Comparison of ENCODE assay signal across 28 cellular contexts in the genomic region with DNA sequence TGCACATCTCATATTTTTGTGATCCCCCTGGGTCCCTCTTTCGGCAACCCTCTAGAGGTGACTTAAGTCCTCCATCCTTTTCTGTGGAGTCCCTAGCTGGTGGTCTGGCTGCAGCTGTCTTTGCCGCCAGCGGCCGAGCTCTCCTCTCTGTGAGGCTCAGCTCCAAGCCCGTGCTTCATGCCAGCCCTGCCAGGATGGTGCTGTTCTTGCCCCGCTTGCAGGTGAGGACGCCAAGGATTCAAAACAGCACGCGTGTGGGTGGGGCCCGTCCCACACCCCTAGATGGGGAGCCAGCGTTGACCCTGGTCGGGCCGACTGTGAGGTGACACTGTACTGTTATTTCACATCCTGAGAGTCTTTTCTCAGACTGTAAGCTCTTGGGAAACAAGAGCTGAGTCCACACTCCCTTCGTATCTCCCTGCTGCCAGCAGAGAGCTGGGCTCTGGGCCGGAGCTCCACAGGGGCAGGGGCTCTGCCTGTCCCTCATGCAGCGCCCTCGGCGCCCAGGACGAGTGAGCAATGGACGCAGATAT. TPM values are rescaled to one million over a fixed set of nuclear protein-coding genes. Genes with fewer than 3 reads are reported as not detected.
DNase-seq lines count a peak whose midpoint lies in the region; ATAC-seq, FAIRE-seq and TF ChIP-seq lines count a peak whose summit lies in the region.
"Had no signal": no experiment of that assay in that cellular context is flagged by ENCODE, and none has a peak within 500 bp of the region (broad histone marks: within the 10 kb centered on the region; RNA-seq: fewer than 3 reads in every experiment).

No MANE protein-coding gene starts in this region.

- H2AFZ ChIP-seq in HepG2 (ENCODE audit: low read length), result no peak overlapping the region
- no peak overlapping the region for H2AFZ ChIP-seq in osteoblast (ENCODE audit: low read length)
- H2AFZ ChIP-seq: GM23248 had no signal

- no peak for TF ChIP-seq POLR2A in HepG2 (IDR thresholded peaks at IDR 0.05; ENCODE audit: insufficient read depth in 1 of 2, low read depth in 2 of 2, low read length in 2 of 2)

- CTCF ChIA-PET in WTC11 (lab: Charles Lee), result interaction anchor here (0.9 to 1.5 kb wide), 3 partner anchors 25 to 44 kb away, joined by 3 read pairs; no protein-coding TSS in a partner anchor
- CTCF ChIA-PET in HepG2 (lab: Yijun Ruan, JAX; ENCODE audit: low intra/inter-chr PET ratio, low total read pairs), result no interaction called here

- no peaks in the 10 kb centered on the region for H3K27me3 Mint-ChIP-seq in WTC11 (ENCODE audit: low read depth)
- H3K27me3 Mint-ChIP-seq: CD4-positive, alpha-beta memory T cell had no signal

- ATAC-seq in WTC11, result peak; percentile 17
- ATAC-seq in HepG2, result no peak; the same call in 2 of the 3 replicates
- no peak for ATAC-seq in heart right ventricle
- ATAC-seq: Panc1 had no signal

- H3K27ac ChIP-seq in BLaER1 (no peak overlapping the region), HepG2 (ENCODE audit: extremely low read length, insufficient read depth, low read length) (no peak overlapping the region), osteoblast (ENCODE audit: low read depth, low read length) (no peak overlapping the region), heart right ventricle (no peak overlapping the region)
- H3K27ac ChIP-seq: GM23248 had no signal

- BruUV-seq in HepG2 (replicated peaks; lab: Mats Ljungman, UMichigan), result no TSS peak

- POLR2A ChIA-PET in WTC11 (lab: Charles Lee) (interaction anchor here (0.5 kb wide), 1 partner anchor 851 kb away, joined by 3 read pairs; no protein-coding TSS in a partner anchor), HepG2 (lab: Yijun Ruan, JAX) (no interaction called here)

- H3K4me2 ChIP-seq in BLaER1, result peak overlapping the region; percentile 55; the same call in 1 of the 2 replicates
- no peak overlapping the region for H3K4me2 ChIP-seq in HepG2 (ENCODE audit: low read depth, low read length)
- H3K4me2 ChIP-seq in osteoblast (ENCODE audit: insufficient read depth, low read length), result no peak overlapping the region

- H3K79me2 ChIP-seq in HepG2 (ENCODE audit: insufficient read depth, low read length) (no peaks in the 10 kb centered on the region), osteoblast (ENCODE audit: insufficient read depth, low read length) (peaks cover 7% of the 10 kb centered on the region)

- peaks cover 1% of the 10 kb centered on the region for H3K4me1 Mint-ChIP-seq in WTC11

- H3K4me1 ChIP-seq in BLaER1 (peaks cover 38% of the 10 kb centered on the region), HepG2 (ENCODE audit: insufficient read depth, low read length) (no peaks in the 10 kb centered on the region), osteoblast (ENCODE audit: insufficient read depth, low read length) (peaks cover 23% of the 10 kb centered on the region), heart right ventricle (peaks cover 17 to 46% (median 34%) of the 10 kb centered on the region in 9 donors)
- H3K4me1 ChIP-seq: HAP-1 had no signal

- H3K9me3 Mint-ChIP-seq in WTC11, result no peaks in the 10 kb centered on the region
- H3K9me3 Mint-ChIP-seq: HFFc6 had no signal

- H3K9ac ChIP-seq in BLaER1, result no peak overlapping the region
- H3K9ac ChIP-seq in HepG2 (ENCODE audit: insufficient read depth, low read depth, low read length), result no peak overlapping the region
- H3K9ac ChIP-seq: GM23248 had no signal

- TF ChIP-seq CTCF in WTC11 (IDR thresholded peaks at IDR 0.05), result no peak
- TF ChIP-seq CTCF in HepG2 (CRISPR knock-in tag; IDR thresholded peaks at IDR 0.05), result no peak
- TF ChIP-seq CTCF in osteoblast (IDR thresholded peaks at IDR 0.05; ENCODE audit: extremely low read depth, low read depth, low read length), result no peak
- TF ChIP-seq CTCF in heart right ventricle (IDR thresholded peaks at IDR 0.05), result no peak

- H3K4me3 ChIP-seq in BLaER1, result no peak overlapping the region
- H3K4me3 ChIP-seq in HepG2 (replicated peaks in 1 of 3; ENCODE audit: insufficient read depth in 1 of 3, low read depth in 2 of 3, low read length in 3 of 3), result no peak overlapping the region
- H3K4me3 ChIP-seq in osteoblast (ENCODE audit: insufficient read depth, low read length), result no peak overlapping the region
- H3K4me3 ChIP-seq in MG63, result no peak overlapping the region
- H3K4me3 ChIP-seq in heart right ventricle, result no peak overlapping the region
- H3K4me3 ChIP-seq: GM23248, HAP-1 had no signal

- in situ Hi-C loops in HepG2 (cut with HindIII; ENCODE audit: extremely low pct_ligation_motif_present, low pct_unique_long_range_greater_than_20kb), result loop anchor here (25.0 kb wide), 1 partner anchor 456 kb away; no protein-coding TSS in a partner anchor

- peaks cover 13% of the 10 kb centered on the region for H3K36me3 Mint-ChIP-seq in WTC11

- whole genome bisulfite sequencing in HepG2 (ENCODE audit: low lambda C conversion rate), result 99% methylated on average over 14 of the region's 20 CpGs
- 91 to 94% methylated on average over 20 of the region's 20 CpGs for WGBS in heart right ventricle, 2 donors

- TF ChIP-seq RAD21 in HepG2 (CRISPR knock-in tag; IDR thresholded peaks at IDR 0.05), result no peak

- H3K36me3 ChIP-seq in BLaER1 (peaks cover 80% of the 10 kb centered on the region), HepG2 (replicated peaks in 1 of 2; ENCODE audit: control insufficient read depth in 1 of 2, insufficient read depth in 2 of 2, low read length in 2 of 2) (peaks cover 23 to 52% of the 10 kb centered on the region in 2 experiments), osteoblast (ENCODE audit: insufficient read depth, low read length) (peaks cover 20% of the 10 kb centered on the region), MG63 (peaks cover 13% of the 10 kb centered on the region), heart right ventricle (peaks cover 0 to 80% (median 20%) of the 10 kb centered on the region in 9 donors)
- H3K36me3 ChIP-seq: HAP-1 had no signal

- H3K27ac Mint-ChIP-seq in WTC11, result peak overlapping the region; percentile 41; the same call in 1 of the 2 replicates
- H3K27ac Mint-ChIP-seq: HFFc6 had no signal

- no peak for FAIRE-seq in HepG2 (lab: Jason Lieb, UNC)

- no peaks in the 10 kb centered on the region for H4K20me1 ChIP-seq in BLaER1
- H4K20me1 ChIP-seq in HepG2 (ENCODE audit: insufficient read depth, low read length), result no peaks in the 10 kb centered on the region
- no peaks in the 10 kb centered on the region for H4K20me1 ChIP-seq in osteoblast (ENCODE audit: insufficient read depth, low read length)

- TF ChIP-seq EP300 in HepG2 (IDR thresholded peaks at IDR 0.05; ENCODE audit: low read depth in 2 of 2, low read length in 2 of 2), result no peak
- TF ChIP-seq EP300 in HepG2 (CRISPR knock-in tag; IDR thresholded peaks at IDR 0.05; ENCODE audit: borderline replicate concordance), result no peak

- no peak overlapping the region for H3K4me3 Mint-ChIP-seq in WTC11
- H3K4me3 Mint-ChIP-seq: CD4-positive, alpha-beta memory T cell; HFFc6 had no signal

- DNase-seq in WTC11 (ENCODE audit: low spot score), result no peak
- DNase-seq in HepG2 (ENCODE audit: low spot score), result no peak
- DNase-seq in osteoblast (ENCODE audit: insufficient read length, low spot score, missing footprints), result peak; percentile 18
- DNase-seq in MG63, result no peak
- DNase-seq in midbrain (lab: John Stamatoyannopoulos, UW), result no peak
- no peak for DNase-seq in heart right ventricle
- DNase-seq: C1 segment of cervical spinal cord; CD4-positive, alpha-beta memory T cell; COR-L47; DMS53; GM23248; HFFc6; KG1; MM.1S; NCI-H1048; NCI-H1417; NCI-H1694; NCI-H2029 treated with DMSO at 0.1 percent for 48 hours; NCI-H526 treated with DMSO at 0.1 percent for 48 hours; SHP77 treated with DMSO at 0.1 percent for 48 hours had no signal

- intact Hi-C loops in HepG2 (cut with micrococcal nuclease; ENCODE audit: unreplicated experiment), result no loop called here
- intact Hi-C loops in heart right ventricle (cut with DNase I), result loop anchor here in 6 of 10 donors (10.0 kb wide), 8 partner anchors 74 to 444 kb away; partner anchors contain the start of genes CCNY (in 1 of the 6) and CREM (in 1 of the 6)

- H3K27me3 ChIP-seq in BLaER1 (no peaks in the 10 kb centered on the region), HepG2 (ENCODE audit: control insufficient read depth in 1 of 2, insufficient read depth in 2 of 2, low read length in 2 of 2) (no peaks in the 10 kb centered on the region), osteoblast (ENCODE audit: insufficient read depth, low read length) (no peaks in the 10 kb centered on the region), MG63 (no peaks in the 10 kb centered on the region), heart right ventricle (no peaks in the 10 kb centered on the region)

- H3K9me3 ChIP-seq in BLaER1 (no peaks in the 10 kb centered on the region), HepG2 (ENCODE audit: low read length) (no peaks in the 10 kb centered on the region), osteoblast (ENCODE audit: low read depth, low read length) (no peaks in the 10 kb centered on the region), MG63 (no peaks in the 10 kb centered on the region), heart right ventricle (no peaks in the 10 kb centered on the region)
- H3K9me3 ChIP-seq: HAP-1 had no signal

RNA-seq across cellular contexts. Expression of gene GJD4, which starts 36.6 kb away (rescaled TPM):
- total RNA-seq in WTC11 (2021) (not detected in 3 replicates), HepG2 (2016; rRNA removed; fragmentation: Illumina TruSeq; extraction: Trizol) (not detected in 2 replicates), osteoblast (under 0.01 TPM in 1 of 2 replicates, not detected in the other), heart right ventricle (not detected)
- not detected in 2 replicates for total RNA-seq in HepG2 (2016; cell fraction: cytosol; rRNA removed; fragmentation: Illumina TruSeq; extraction: Trizol; ENCODE audit: low read depth)
- not detected in 2 replicates for total RNA-seq in HepG2 (2016; cell fraction: insoluble cytoplasmic fraction; rRNA removed; fragmentation: Illumina TruSeq; extraction: Trizol)
- not detected in 2 replicates for total RNA-seq in HepG2 (2016; cell fraction: membrane; rRNA removed; fragmentation: Illumina TruSeq; extraction: Trizol)
- total RNA-seq in HepG2 (2016; cell fraction: nucleus; rRNA removed; fragmentation: Illumina TruSeq; extraction: Trizol), result not detected in 2 replicates
- polyA plus RNA-seq in HepG2 (2011; rRNA removed) (not detected in 2 replicates), heart right ventricle (under 1 TPM in 1 of 2 donors, not detected in 1; 0.03 TPM)
- polyA plus RNA-seq in HepG2 (2011; cell fraction: cytosol; rRNA removed), result not detected in 2 replicates
- not detected in 2 replicates for polyA plus RNA-seq in HepG2 (2011; cell fraction: nucleus; rRNA removed)
- polyA plus RNA-seq in HepG2 (2012), result not detected in 2 replicates
- polyA plus RNA-seq in HepG2 (2016; cell fraction: cytosol; fragmentation: Illumina TruSeq; extraction: Trizol; ENCODE audit: low read depth), result not detected in 2 replicates
- polyA plus RNA-seq in HepG2 (2016; cell fraction: insoluble cytoplasmic fraction; fragmentation: Illumina TruSeq; extraction: Trizol; ENCODE audit: low read depth), result not detected in 2 replicates
- not detected in 2 replicates for polyA plus RNA-seq in HepG2 (2016; cell fraction: membrane; fragmentation: Illumina TruSeq; extraction: Trizol; ENCODE audit: low read depth)
- not detected in 2 replicates for polyA plus RNA-seq in HepG2 (2016; cell fraction: nucleus; fragmentation: Illumina TruSeq; extraction: Trizol; ENCODE audit: insufficient read depth, low read depth)
- polyA minus RNA-seq in HepG2 (2011; rRNA and poly(A)+ RNA removed; ENCODE audit: low replicate concordance), result not detected in 2 replicates
- not detected in 2 replicates for polyA minus RNA-seq in HepG2 (2011; cell fraction: cytosol; rRNA and poly(A)+ RNA removed)
- polyA minus RNA-seq in HepG2 (2011; cell fraction: nucleus; rRNA and poly(A)+ RNA removed), result not detected in 2 replicates
- not detected in 2 replicates for total RNA-seq in MG63 (2014; rRNA removed; shearing (Covaris generic); ENCODE audit: low replicate concordance)
- total RNA-seq: A172, Daoy, G401, GM23248, HFFc6, NCI-H460 had no signal
- polyA plus RNA-seq: AG04450; CD4-positive, alpha-beta memory T cell; GM23248 had no signal
